ENCODE assay signal across 16 cellular contexts in the genomic region with DNA sequence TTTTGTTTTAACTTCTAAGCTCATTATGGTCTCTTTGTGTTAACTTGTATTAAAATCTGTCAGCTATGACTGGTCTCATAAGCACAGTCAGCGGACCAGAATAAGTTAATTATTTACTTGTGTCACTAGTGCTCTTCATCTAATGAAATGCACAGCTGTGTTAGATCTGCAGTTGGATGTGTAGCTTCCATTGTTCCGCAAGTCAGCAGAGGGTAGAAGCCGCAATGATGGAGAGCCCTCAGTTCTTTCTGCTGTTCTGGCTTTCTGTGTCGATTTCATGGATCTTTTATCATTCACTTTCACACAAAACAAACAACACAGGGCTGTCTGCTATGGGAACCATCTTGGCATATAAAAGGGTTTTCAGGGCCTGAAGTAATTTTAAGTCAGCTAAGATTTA.
DNase-seq lines count a peak whose midpoint lies in the region; ATAC-seq and TF ChIP-seq lines count a peak whose summit lies in the region.
"Had no signal": no experiment of that assay in that cellular context is flagged by ENCODE, and none has a peak within 500 bp of the region (broad histone marks: within the 10 kb centered on the region; RNA-seq: fewer than 3 reads in every experiment).

No MANE protein-coding gene starts in this region.

- H3K36me3 Mint-ChIP-seq in neural progenitor cell = peaks cover 13% of the 10 kb centered on the region
- H3K36me3 Mint-ChIP-seq in effector memory CD8-positive, alpha-beta T cell (ENCODE audit: insufficient read depth) = peaks cover 3% of the 10 kb centered on the region

- H3K79me2 ChIP-seq in neural progenitor cell (ENCODE audit: low read depth) = no peaks in the 10 kb centered on the region

- TF ChIP-seq CTCF in neural progenitor cell (IDR thresholded peaks at IDR 0.05) = no peak

- peak overlapping the region; percentile 62 for H3K4me2 ChIP-seq in neural progenitor cell

- DNase-seq in ELF-1 (ENCODE audit: low read depth, low spot score) = peak; percentile 20
- DNase-seq in NCI-H345 treated with DMSO at 0.1 percent for 48 hours (lab: John Stamatoyannopoulos, UW; ENCODE audit: unreplicated experiment) = peak; percentile 82
- peak; percentile 84 for DNase-seq in foreskin melanocyte
- peak; percentile 58 for DNase-seq in neural progenitor cell (ENCODE audit: low spot score)
- no peak for DNase-seq in effector memory CD8-positive, alpha-beta T cell
- no peak for DNase-seq in HCEC 1CT
- no peak for DNase-seq in occipital lobe (lab: John Stamatoyannopoulos, UW)
- DNase-seq: CD4-positive, alpha-beta T cell; foreskin fibroblast; GOT3; Kasumi-1; naive thymus-derived CD8-positive, alpha-beta T cell; NCI-H226; stomach had no signal

- H3K9me3 ChIP-seq in neural progenitor cell (ENCODE audit: low read depth) = no peaks in the 10 kb centered on the region
- H3K9me3 ChIP-seq: stomach had no signal

- peak overlapping the region; percentile 16 for H3K4me3 Mint-ChIP-seq in neural progenitor cell
- no peak overlapping the region for H3K4me3 Mint-ChIP-seq in effector memory CD8-positive, alpha-beta T cell
- H3K4me3 Mint-ChIP-seq: CD4-positive, alpha-beta T cell; naive thymus-derived CD8-positive, alpha-beta T cell had no signal

- H3K9ac ChIP-seq in neural progenitor cell = no peak overlapping the region

- H3F3A ChIP-seq in neural progenitor cell (ENCODE audit: low read depth) = peaks cover 17% of the 10 kb centered on the region

- H4K20me1 ChIP-seq in neural progenitor cell (ENCODE audit: low read depth) = no peaks in the 10 kb centered on the region

- H3K36me3 ChIP-seq in neural progenitor cell = no peaks in the 10 kb centered on the region

- no peaks in the 10 kb centered on the region for H3K27me3 ChIP-seq in neural progenitor cell
- H3K27me3 ChIP-seq: dorsolateral prefrontal cortex, stomach had no signal

- peaks cover 80% of the 10 kb centered on the region for H3K4me1 Mint-ChIP-seq in neural progenitor cell
- no peaks in the 10 kb centered on the region for H3K4me1 Mint-ChIP-seq in effector memory CD8-positive, alpha-beta T cell (ENCODE audit: low read depth in 2 of 2)

- no peak overlapping the region for H2AFZ ChIP-seq in neural progenitor cell (replicated peaks)

- H3K27me3 Mint-ChIP-seq in neural progenitor cell (ENCODE audit: insufficient read depth, low read depth) = peaks cover 2% of the 10 kb centered on the region
- H3K27me3 Mint-ChIP-seq in effector memory CD8-positive, alpha-beta T cell = no peaks in the 10 kb centered on the region
- H3K27me3 Mint-ChIP-seq: CD4-positive, alpha-beta T cell; naive thymus-derived CD8-positive, alpha-beta T cell had no signal

- no peaks in the 10 kb centered on the region for H3K9me3 Mint-ChIP-seq in neural progenitor cell
- H3K9me3 Mint-ChIP-seq in effector memory CD8-positive, alpha-beta T cell = no peaks in the 10 kb centered on the region
- H3K9me3 Mint-ChIP-seq: CD4-positive, alpha-beta T cell; naive thymus-derived CD8-positive, alpha-beta T cell had no signal

- H3K27ac ChIP-seq in neural progenitor cell = no peak overlapping the region
- H3K27ac ChIP-seq: dorsolateral prefrontal cortex, stomach had no signal

- peak overlapping the region; percentile 97 for H3K27ac Mint-ChIP-seq in neural progenitor cell
- no peak overlapping the region for H3K27ac Mint-ChIP-seq in effector memory CD8-positive, alpha-beta T cell
- H3K27ac Mint-ChIP-seq: CD4-positive, alpha-beta T cell had no signal

- no peak overlapping the region for H3K4me3 ChIP-seq in neural progenitor cell
- H3K4me3 ChIP-seq: stomach had no signal

- no peak for ATAC-seq in effector memory CD8-positive, alpha-beta T cell (replicated peaks)
- ATAC-seq: naive thymus-derived CD8-positive, alpha-beta T cell; Right ventricle myocardium inferior had no signal

- peaks cover 53% of the 10 kb centered on the region for H3K4me1 ChIP-seq in neural progenitor cell
- H3K4me1 ChIP-seq: stomach had no signal

Comparison
In these comparisons a context has a peak if more than half of its experiments do, and no peak if none do; other contexts are left out.
1. DNase-seq: peak in ELF-1 (single experiment), NCI-H345 treated with DMSO at 0.1 percent for 48 hours (single experiment), foreskin melanocyte (single experiment) and neural progenitor cell (single experiment); none in effector memory CD8-positive, alpha-beta T cell (0 of 3), HCEC 1CT (single experiment) and occipital lobe (single experiment).